21 cellular contexts compared by ENCODE assay signal in genomic region chr15:69834256-69834655, GRCh38.
"Had no signal": no experiment of that assay in that cellular context is flagged by ENCODE, and none has a peak within 500 bp of the region (broad histone marks: within the 10 kb centered on the region; RNA-seq: fewer than 3 reads in every experiment).

No MANE protein-coding gene starts in this region.

- H3K9me3 ChIP-seq: MG63, SK-N-SH had no signal

- H3K4me3 ChIP-seq: MG63 had no signal

- ATAC-seq: Panc1, PC-3, T-cell had no signal

- H3K27me3 Mint-ChIP-seq: T-cell had no signal

- H3K27ac ChIP-seq: RWPE1 had no signal

- H3K27me3 ChIP-seq: MG63 had no signal

- H3K4me1 Mint-ChIP-seq: T-cell had no signal

- H3K9me2 ChIP-seq: SK-N-SH had no signal

- DNase-seq: KBM-7, MG63, NCI-H1092, NCI-H1105 treated with DMSO at 0.1 percent for 48 hours, NCI-H1417 treated with DMSO at 0.1 percent for 48 hours, NCI-H187, NCI-H2029, NCI-H2081 treated with DMSO at 0.1 percent for 48 hours, NCI-H2171, NCI-H226, NCI-H446 treated with DMSO at 0.1 percent for 48 hours, NCI-H510A treated with DMSO at 0.1 percent for 48 hours, NCI-H69, NCI-H774, PC-3, SHP77, SK-N-SH, SW 1271, T-cell had no signal

- H3K4me2 ChIP-seq: SK-N-SH had no signal

- H3K9me3 Mint-ChIP-seq: T-cell had no signal

- H3K36me3 ChIP-seq: MG63 had no signal

- H3K4me3 Mint-ChIP-seq: T-cell had no signal

- H3K9ac ChIP-seq: SK-N-SH had no signal

- H3K36me3 Mint-ChIP-seq: T-cell had no signal

- H3K27ac Mint-ChIP-seq: T-cell had no signal
